In the genomic region with DNA sequence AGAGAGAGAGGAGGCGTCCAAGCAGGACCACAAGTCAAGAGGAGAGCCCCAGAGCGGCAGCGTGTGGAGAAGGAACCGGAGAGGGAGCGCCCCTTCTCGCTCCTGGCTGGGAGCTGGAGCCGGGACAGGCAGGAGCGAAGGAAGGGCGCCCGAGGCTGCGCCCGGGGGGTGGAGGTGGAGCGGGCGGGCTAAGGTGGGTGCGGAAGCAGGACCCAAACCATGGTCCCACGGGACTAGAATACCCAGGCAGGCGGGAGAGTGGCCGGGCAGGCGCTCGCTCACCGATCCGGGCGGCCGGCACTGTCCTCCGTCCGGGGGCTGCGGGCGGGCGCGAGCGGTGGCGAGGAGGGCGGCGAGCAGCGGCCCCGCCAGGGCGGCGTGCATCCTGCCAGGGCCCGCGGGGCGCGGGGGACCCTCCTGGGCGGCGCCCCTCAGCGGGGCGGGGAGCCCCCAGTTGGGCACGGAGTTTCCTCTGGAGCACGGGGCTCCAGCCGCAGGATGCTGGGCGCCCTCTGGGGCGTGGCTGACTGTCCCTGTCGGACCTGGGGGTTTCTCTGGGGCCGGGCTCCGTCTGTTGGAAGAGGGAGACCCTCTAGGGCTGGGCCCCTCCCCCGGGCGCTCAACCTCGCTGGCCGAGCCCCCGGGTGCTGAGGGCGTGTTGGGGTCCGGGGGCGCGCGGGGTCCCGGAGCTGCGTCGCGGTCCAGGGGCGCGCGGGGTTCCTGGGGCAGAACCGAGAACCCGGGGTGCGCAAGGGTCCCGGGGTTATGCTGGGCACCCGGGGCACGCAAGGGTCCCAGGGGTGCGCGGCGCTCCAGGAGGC, we compare ENCODE assay signal across 8 cellular contexts. TPM values are rescaled to one million over a fixed set of nuclear protein-coding genes. Genes with fewer than 3 reads are reported as not detected.
DNase-seq lines count a peak whose midpoint lies in the region; ATAC-seq and TF ChIP-seq lines count a peak whose summit lies in the region.

No MANE protein-coding gene starts in this region.

- H3K4me3 ChIP-seq in BJ (ENCODE audit: low read depth, low read length), result peak overlapping the region; percentile 52
- H3K4me3 ChIP-seq in fibroblast of the aortic adventitia (ENCODE audit: low read depth, low read length), result peak overlapping the region; percentile 64
- H3K4me3 ChIP-seq in neuronal stem cell (ENCODE audit: low read length in 2 of 2), result peak overlapping the region; percentile 52 to 83

- H3K36me3 ChIP-seq in BJ (ENCODE audit: control insufficient read depth, insufficient read depth, low read length) (no peaks in the 10 kb centered on the region), neuronal stem cell (replicated peaks in 1 of 2; ENCODE audit: control insufficient read depth in 2 of 2, insufficient read depth in 2 of 2, low read length in 2 of 2) (no peaks in the 10 kb centered on the region)

- TF ChIP-seq CTCF in BJ (IDR thresholded peaks at IDR 0.05; ENCODE audit: insufficient read depth, low read depth, low read length) (no peak), fibroblast of the aortic adventitia (IDR thresholded peaks at IDR 0.05; ENCODE audit: insufficient read depth, low read length) (no peak)

- H2BK120ac ChIP-seq in neuronal stem cell (ENCODE audit: low read depth, low read length), result no peak overlapping the region

- H3K27ac ChIP-seq in neuronal stem cell (replicated peaks; ENCODE audit: low read length), result no peak overlapping the region

- no peaks in the 10 kb centered on the region for H3K79me1 ChIP-seq in neuronal stem cell (ENCODE audit: low read depth, low read length)

- peak overlapping the region; percentile 91 for H3K4me2 ChIP-seq in neuronal stem cell (ENCODE audit: insufficient read depth, low read length, poor library complexity, severe bottlenecking)

- no peak overlapping the region for H4K8ac ChIP-seq in neuronal stem cell (ENCODE audit: low read depth, low read length)

- no peaks in the 10 kb centered on the region for H3K9me3 ChIP-seq in neuronal stem cell (replicated peaks in 1 of 2; ENCODE audit: control insufficient read depth in 2 of 2, insufficient read depth in 1 of 2, low read depth in 1 of 2, low read length in 2 of 2)

- no peak overlapping the region for H3K4ac ChIP-seq in neuronal stem cell (ENCODE audit: low read length)

- peak overlapping the region; percentile 93 for H2AFZ ChIP-seq in neuronal stem cell (ENCODE audit: low read length)

- peak overlapping the region; percentile 67 for H3K9ac ChIP-seq in neuronal stem cell (ENCODE audit: low read depth, low read length, poor library complexity)

- H3K27me3 ChIP-seq in BJ (ENCODE audit: control insufficient read depth, insufficient read depth, low read length), result peaks cover 14% of the 10 kb centered on the region
- H3K27me3 ChIP-seq in neuronal stem cell (ENCODE audit: control insufficient read depth in 3 of 3, insufficient read depth in 3 of 3, low read depth in 1 of 3, low read length in 3 of 3), result peaks cover 3 to 68% (median 41%) of the 10 kb centered on the region in 3 experiments

- DNase-seq in BJ (ENCODE audit: low read depth) (no peak), NCI-H69 (lab: John Stamatoyannopoulos, UW) (peak; percentile 41), fibroblast of the aortic adventitia (ENCODE audit: low read depth) (no peak), neuronal stem cell (ENCODE audit: low spot score) (no peak), EL (no peak), NOMO-1 treated with DMSO at 0.1 percent for 48 hours (lab: John Stamatoyannopoulos, UW; ENCODE audit: unreplicated experiment) (no peak)
- no peak for DNase-seq in activated CD4-positive, CD25-positive, alpha-beta regulatory T cell treated with anti-CD3 and anti-CD28 coated beads, Interleukin-2, amount 50 U/mL, for 72 hours

- no peak overlapping the region for H2BK12ac ChIP-seq in neuronal stem cell (ENCODE audit: low read length)

- ATAC-seq in HG03159 (IDR thresholded peaks at IDR 0.05; ENCODE audit: unreplicated experiment), result no peak

- H3K23ac ChIP-seq in neuronal stem cell (ENCODE audit: low read depth, low read length, poor library complexity), result no peak overlapping the region

- CTCF ChIA-PET in BJ (lab: Yijun Ruan, JAX), result interaction anchor here (0.6 to 2.9 kb wide), 14 partner anchors 10 to 340 kb away, joined by 3 to 36 read pairs (median 6); no protein-coding TSS in a partner anchor

- no peak overlapping the region for H2BK5ac ChIP-seq in neuronal stem cell (ENCODE audit: low read length)

- H4K91ac ChIP-seq in neuronal stem cell (ENCODE audit: low read depth, low read length, poor library complexity), result no peak overlapping the region

- WGBS in neuronal stem cell (ENCODE audit: extremely low coverage in 2 of 2, insufficient read length in 2 of 2, insufficient replicate concordance in 1 of 2), 2 donors, result no CpG with 5 or more reads among the region's 80 CpGs

- POLR2A ChIA-PET in BJ (lab: Charles Lee), result interaction anchor here (0.6 kb wide), 2 partner anchors 19 to 73 kb away, joined by 7 to 9 read pairs; no protein-coding TSS in a partner anchor

- H3K18ac ChIP-seq in neuronal stem cell (ENCODE audit: low read length), result peak overlapping the region; percentile 87

- no peak overlapping the region for H2AK5ac ChIP-seq in neuronal stem cell (ENCODE audit: low read depth, low read length)

- H3K4me1 ChIP-seq in neuronal stem cell (ENCODE audit: control insufficient read depth in 2 of 2, insufficient read depth in 1 of 2, low read depth in 1 of 2, low read length in 2 of 2), result peaks cover 0 to 10% of the 10 kb centered on the region in 2 donors

- no peak overlapping the region for H2BK15ac ChIP-seq in neuronal stem cell (ENCODE audit: low read length)

- no peak overlapping the region for H3K14ac ChIP-seq in neuronal stem cell (ENCODE audit: low read length)

RNA-seq across cellular contexts. Expression of a gene that starts 0.6 kb away (rescaled TPM):
- not detected in 2 replicates for polyA plus RNA-seq in BJ (2011; rRNA removed)
- not detected in 2 replicates for polyA minus RNA-seq in BJ (2011; rRNA and poly(A)+ RNA removed)
- under 0.01 and 0.16 TPM in 2 replicates for total RNA-seq in fibroblast of the aortic adventitia (ENCODE audit: low replicate concordance)
- polyA plus RNA-seq in neuronal stem cell (2013, experiment 1 of 2), result 0.42 TPM
- polyA plus RNA-seq in neuronal stem cell (2013, experiment 2 of 2), result 0.66 TPM
